Comparison of ENCODE assay signal across 2 cellular contexts in the genomic region with DNA sequence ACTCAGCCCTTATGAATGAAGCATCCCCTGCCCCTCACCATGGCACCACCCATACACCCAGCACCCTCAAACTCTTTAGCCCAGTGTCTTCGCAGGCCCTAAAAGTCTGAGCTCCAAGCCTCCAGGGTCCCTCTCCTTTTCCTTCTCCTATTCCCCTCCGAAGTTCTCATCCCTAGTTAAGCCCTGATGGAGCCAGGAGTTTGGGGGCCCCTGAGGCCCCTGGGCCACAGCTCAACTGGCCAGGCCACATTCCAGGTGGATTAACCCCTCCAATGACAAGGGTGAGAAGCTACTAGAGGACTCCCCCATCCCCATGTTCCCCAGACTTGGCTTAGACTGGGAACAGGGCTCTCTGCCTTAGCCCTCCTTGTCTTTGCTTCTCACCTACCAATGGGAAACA.
TF ChIP-seq lines count a peak whose summit lies in the region.

No MANE protein-coding gene starts in this region.

TF ChIP-seq in HCT116, 20 proteins besides CTCF, POLR2A, EP300 and RAD21:
- TF ChIP-seq, protein P1, sequence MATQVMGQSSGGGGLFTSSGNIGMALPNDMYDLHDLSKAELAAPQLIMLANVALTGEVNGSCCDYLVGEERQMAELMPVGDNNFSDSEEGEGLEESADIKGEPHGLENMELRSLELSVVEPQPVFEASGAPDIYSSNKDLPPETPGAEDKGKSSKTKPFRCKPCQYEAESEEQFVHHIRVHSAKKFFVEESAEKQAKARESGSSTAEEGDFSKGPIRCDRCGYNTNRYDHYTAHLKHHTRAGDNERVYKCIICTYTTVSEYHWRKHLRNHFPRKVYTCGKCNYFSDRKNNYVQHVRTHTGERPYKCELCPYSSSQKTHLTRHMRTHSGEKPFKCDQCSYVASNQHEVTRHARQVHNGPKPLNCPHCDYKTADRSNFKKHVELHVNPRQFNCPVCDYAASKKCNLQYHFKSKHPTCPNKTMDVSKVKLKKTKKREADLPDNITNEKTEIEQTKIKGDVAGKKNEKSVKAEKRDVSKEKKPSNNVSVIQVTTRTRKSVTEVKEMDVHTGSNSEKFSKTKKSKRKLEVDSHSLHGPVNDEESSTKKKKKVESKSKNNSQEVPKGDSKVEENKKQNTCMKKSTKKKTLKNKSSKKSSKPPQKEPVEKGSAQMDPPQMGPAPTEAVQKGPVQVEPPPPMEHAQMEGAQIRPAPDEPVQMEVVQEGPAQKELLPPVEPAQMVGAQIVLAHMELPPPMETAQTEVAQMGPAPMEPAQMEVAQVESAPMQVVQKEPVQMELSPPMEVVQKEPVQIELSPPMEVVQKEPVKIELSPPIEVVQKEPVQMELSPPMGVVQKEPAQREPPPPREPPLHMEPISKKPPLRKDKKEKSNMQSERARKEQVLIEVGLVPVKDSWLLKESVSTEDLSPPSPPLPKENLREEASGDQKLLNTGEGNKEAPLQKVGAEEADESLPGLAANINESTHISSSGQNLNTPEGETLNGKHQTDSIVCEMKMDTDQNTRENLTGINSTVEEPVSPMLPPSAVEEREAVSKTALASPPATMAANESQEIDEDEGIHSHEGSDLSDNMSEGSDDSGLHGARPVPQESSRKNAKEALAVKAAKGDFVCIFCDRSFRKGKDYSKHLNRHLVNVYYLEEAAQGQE (IDR thresholded peaks at IDR 0.05; ENCODE audit: low read depth), result no peak
- TF ChIP-seq ZNF274 (IDR thresholded peaks at IDR 0.05; ENCODE audit: low read depth, low read length) (no peak), TCF7L2 (IDR thresholded peaks at IDR 0.05; ENCODE audit: borderline replicate concordance, extremely low read depth, insufficient read depth, insufficient read length) (no peak), JUND (IDR thresholded peaks at IDR 0.05) (no peak), CBX3 (IDR thresholded peaks at IDR 0.05; ENCODE audit: low read depth) (no peak), SRF (IDR thresholded peaks at IDR 0.05; ENCODE audit: low read depth) (no peak), ELF1 (IDR thresholded peaks at IDR 0.05; ENCODE audit: borderline replicate concordance, low read depth) (no peak), SP1 (IDR thresholded peaks at IDR 0.05; ENCODE audit: low read depth) (no peak), YY1 (IDR thresholded peaks at IDR 0.05; ENCODE audit: extremely low read depth, insufficient replicate concordance, low read depth, low read length) (no peak), MAX (IDR thresholded peaks at IDR 0.05) (no peak), ZFX (IDR thresholded peaks at IDR 0.05) (no peak), EZH2 (IDR thresholded peaks at IDR 0.05) (no peak), POLR2AphosphoS5 (IDR thresholded peaks at IDR 0.05; ENCODE audit: low read depth, low read length) (no peak)
- TF ChIP-seq, protein P2, sequence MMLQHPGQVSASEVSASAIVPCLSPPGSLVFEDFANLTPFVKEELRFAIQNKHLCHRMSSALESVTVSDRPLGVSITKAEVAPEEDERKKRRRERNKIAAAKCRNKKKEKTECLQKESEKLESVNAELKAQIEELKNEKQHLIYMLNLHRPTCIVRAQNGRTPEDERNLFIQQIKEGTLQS (IDR thresholded peaks at IDR 0.05), result no peak
- TF ChIP-seq, protein P3, sequence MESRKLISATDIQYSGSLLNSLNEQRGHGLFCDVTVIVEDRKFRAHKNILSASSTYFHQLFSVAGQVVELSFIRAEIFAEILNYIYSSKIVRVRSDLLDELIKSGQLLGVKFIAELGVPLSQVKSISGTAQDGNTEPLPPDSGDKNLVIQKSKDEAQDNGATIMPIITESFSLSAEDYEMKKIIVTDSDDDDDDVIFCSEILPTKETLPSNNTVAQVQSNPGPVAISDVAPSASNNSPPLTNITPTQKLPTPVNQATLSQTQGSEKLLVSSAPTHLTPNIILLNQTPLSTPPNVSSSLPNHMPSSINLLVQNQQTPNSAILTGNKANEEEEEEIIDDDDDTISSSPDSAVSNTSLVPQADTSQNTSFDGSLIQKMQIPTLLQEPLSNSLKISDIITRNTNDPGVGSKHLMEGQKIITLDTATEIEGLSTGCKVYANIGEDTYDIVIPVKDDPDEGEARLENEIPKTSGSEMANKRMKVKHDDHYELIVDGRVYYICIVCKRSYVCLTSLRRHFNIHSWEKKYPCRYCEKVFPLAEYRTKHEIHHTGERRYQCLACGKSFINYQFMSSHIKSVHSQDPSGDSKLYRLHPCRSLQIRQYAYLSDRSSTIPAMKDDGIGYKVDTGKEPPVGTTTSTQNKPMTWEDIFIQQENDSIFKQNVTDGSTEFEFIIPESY (IDR thresholded peaks at IDR 0.05; ENCODE audit: extremely low read depth, insufficient replicate concordance, low read length), result no peak

TF ChIP-seq in H1, 55 proteins besides CTCF, POLR2A, EP300 and RAD21:
- TF ChIP-seq HDAC6 (IDR thresholded peaks at IDR 0.05; ENCODE audit: low read depth, low read length) (no peak), TEAD4 (IDR thresholded peaks at IDR 0.05; ENCODE audit: low read depth, low read length) (0 out of 2 replicates have a peak, but pooled peaks have one; percentile 17)
